Comparison of ENCODE assay signal across 8 cellular contexts in the genomic region with DNA sequence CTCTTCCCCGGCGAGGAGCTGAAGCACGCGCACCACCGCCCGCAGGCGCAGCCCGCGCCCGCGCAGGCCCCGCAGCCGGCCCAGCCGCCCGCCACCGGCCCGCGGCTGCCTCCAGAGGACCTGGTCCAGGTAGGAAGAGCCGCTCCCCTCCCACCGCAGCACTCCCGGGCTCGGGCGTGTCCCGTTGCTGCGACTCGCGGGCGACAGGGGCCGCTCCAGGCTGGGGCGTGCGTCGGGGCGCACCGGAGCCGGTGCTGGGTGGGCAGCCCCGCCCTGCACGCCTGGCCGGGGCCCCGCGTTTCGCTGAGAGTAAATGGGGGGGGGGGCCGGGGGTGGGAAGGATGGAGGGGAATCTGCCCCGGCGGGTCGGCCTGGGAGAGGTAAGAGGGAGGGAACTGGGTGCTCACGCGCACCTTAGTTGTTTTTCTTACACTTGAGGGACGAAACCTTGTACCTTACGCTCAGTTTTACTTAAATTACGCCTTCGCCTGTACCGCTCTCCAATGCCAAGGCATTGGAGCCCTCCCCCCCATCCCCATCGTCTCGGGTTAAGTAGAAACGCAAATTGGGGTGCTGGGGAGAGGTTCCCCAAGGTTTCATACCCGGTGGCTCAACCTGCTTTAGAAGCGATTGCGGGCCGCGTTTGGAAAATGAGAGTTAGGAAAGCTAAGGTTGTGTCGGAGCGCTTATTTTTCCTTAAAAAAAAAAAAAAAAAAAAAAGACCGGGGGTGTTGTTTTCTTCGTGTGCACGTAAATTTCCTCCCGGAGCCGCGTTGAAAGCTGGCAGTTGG. TPM values are rescaled to one million over a fixed set of nuclear protein-coding genes. Genes with fewer than 3 reads are reported as not detected.
DNase-seq lines count a peak whose midpoint lies in the region; ATAC-seq and TF ChIP-seq lines count a peak whose summit lies in the region.

No MANE protein-coding gene starts in this region.

- POLR2A ChIA-PET in CD8-positive, alpha-beta memory T cell (lab: Charles Lee), result interaction anchor here (0.5 to 0.7 kb wide), 3 partner anchors 46 to 619 kb away, joined by 3 to 11 read pairs (median 6); no protein-coding TSS in a partner anchor

- H3K27me3 ChIP-seq in CD8-positive, alpha-beta memory T cell (ENCODE audit: insufficient read depth, low read length, poor library complexity, severe bottlenecking), result peaks cover 14% of the 10 kb centered on the region
- peaks cover 73% of the 10 kb centered on the region for H3K27me3 ChIP-seq in iPS-20b (ENCODE audit: insufficient read depth, low read length)

- CTCF ChIA-PET in CD8-positive, alpha-beta memory T cell (lab: Charles Lee), result interaction anchor here (0.6 to 1.2 kb wide), 3 partner anchors 15 to 1880 kb away, joined by 3 to 5 read pairs (median 4); no protein-coding TSS in a partner anchor

- peak overlapping the region; percentile 46 for H3K4me3 ChIP-seq in CD8-positive, alpha-beta memory T cell (ENCODE audit: low read length)
- H3K4me3 ChIP-seq in SK-N-MC (peak overlapping the region; percentile 81), astrocyte of the spinal cord (ENCODE audit: low read depth, low read length) (peak overlapping the region; percentile 75), iPS-20b (ENCODE audit: low read length) (peak overlapping the region; percentile 75)

- peaks cover 8% of the 10 kb centered on the region for H3K4me1 ChIP-seq in CD8-positive, alpha-beta memory T cell (ENCODE audit: insufficient read depth, low read length)
- peaks cover 28% of the 10 kb centered on the region for H3K4me1 ChIP-seq in iPS-20b (ENCODE audit: insufficient read depth, low read length)

- H3K9me3 Mint-ChIP-seq in CD8-positive, alpha-beta memory T cell, result peaks cover 0 to 2% (median 0%) of the 10 kb centered on the region in 5 donors

- peaks cover 24 to 38% of the 10 kb centered on the region in 2 donors for H3K27me3 Mint-ChIP-seq in CD8-positive, alpha-beta memory T cell

- no peak overlapping the region for H3K27ac ChIP-seq in CD8-positive, alpha-beta memory T cell (ENCODE audit: low read depth, low read length)
- H3K27ac ChIP-seq in SK-N-MC (no peak overlapping the region), iPS-20b (ENCODE audit: low read length) (no peak overlapping the region)

- H3K9me3 ChIP-seq in CD8-positive, alpha-beta memory T cell (ENCODE audit: low read length), result no peaks in the 10 kb centered on the region
- H3K9me3 ChIP-seq in SK-N-MC (ENCODE audit: low read depth, low read length) (no peaks in the 10 kb centered on the region), iPS-20b (ENCODE audit: insufficient read depth, low read depth, low read length) (no peaks in the 10 kb centered on the region)

- peak in 4 of 5 donors; percentile 9 to 62 (median 24) for DNase-seq in CD8-positive, alpha-beta memory T cell
- DNase-seq in SK-N-MC (ENCODE audit: low read depth, low spot score), result no peak
- peak; percentile 58 for DNase-seq in astrocyte of the spinal cord (ENCODE audit: low read depth, low spot score)
- peak; percentile 3 to 18 for DNase-seq in stimulated activated CD4-positive, alpha-beta T cell treated with anti-CD3 and anti-CD28 coated beads, Interleukin-15, amount 100 ng/mL, for 48 hours (ENCODE audit: low read depth in 2 of 2)
- no peak for DNase-seq in OCI-M2 (lab: John Stamatoyannopoulos, UW; ENCODE audit: unreplicated experiment)

- peaks cover 18 to 24% (median 20%) of the 10 kb centered on the region in 3 donors for H3K4me1 Mint-ChIP-seq in CD8-positive, alpha-beta memory T cell

- in situ Hi-C loops in astrocyte of the spinal cord (cut with HindIII; ENCODE audit: low sequenced_read_pairs), result no loop called here

- no peak overlapping the region for H3K9ac ChIP-seq in SK-N-MC (ENCODE audit: insufficient read length)
- peak overlapping the region; percentile 36; the same call in 1 of the 2 replicates for H3K9ac ChIP-seq in iPS-20b (ENCODE audit: low read depth, low read length)

- peaks cover 0 to 5% (median 2%) of the 10 kb centered on the region in 3 donors for H3K36me3 Mint-ChIP-seq in CD8-positive, alpha-beta memory T cell

- peak; percentile 19 for TF ChIP-seq CTCF in astrocyte of the spinal cord (IDR thresholded peaks at IDR 0.05; ENCODE audit: low read depth, low read length)

- H3K36me3 ChIP-seq in CD8-positive, alpha-beta memory T cell (ENCODE audit: insufficient read depth, low read length), result no peaks in the 10 kb centered on the region
- no peaks in the 10 kb centered on the region for H3K36me3 ChIP-seq in SK-N-MC (ENCODE audit: insufficient read depth, low read length)
- H3K36me3 ChIP-seq in iPS-20b (ENCODE audit: insufficient read depth, low read depth, low read length), result no peaks in the 10 kb centered on the region

- no peak overlapping the region for H3K27ac Mint-ChIP-seq in CD8-positive, alpha-beta memory T cell

- peak overlapping the region; percentile 51 to 92 (median 82) for H3K4me3 Mint-ChIP-seq in CD8-positive, alpha-beta memory T cell

- peak; percentile 45 for ATAC-seq in GM19395 (IDR thresholded peaks at IDR 0.05; ENCODE audit: unreplicated experiment)
- ATAC-seq in HG03432 (IDR thresholded peaks at IDR 0.05; ENCODE audit: unreplicated experiment), result peak; percentile 50

RNA-seq across cellular contexts. Expression of gene KLF5, which starts 0.8 kb away (rescaled TPM):
- total RNA-seq in CD8-positive, alpha-beta memory T cell, result 1 to 10 TPM; 1.5 to 1.8 TPM
- 0.79 TPM for polyA plus RNA-seq in CD8-positive, alpha-beta memory T cell

Comparison
In these comparisons a context has a peak if more than half of its experiments do, and no peak if none do; other contexts are left out.
1. DNase-seq: peak in CD8-positive, alpha-beta memory T cell (4 of 5), astrocyte of the spinal cord (single experiment) and stimulated activated CD4-positive, alpha-beta T cell treated with anti-CD3 and anti-CD28 coated beads, Interleukin-15, amount 100 ng/mL, for 48 hours (2 of 2); none in SK-N-MC (single experiment) and OCI-M2 (single experiment).
2. Peak in every context shown above with its lines, with median percentiles within 50 percentile points of each other: H3K4me3 ChIP-seq.